In genomic region chr22:26066534-26066933, GRCh38 we compare ENCODE assay signal across 13 cellular contexts.
DNase-seq lines count a peak whose midpoint lies in the region; ATAC-seq and TF ChIP-seq lines count a peak whose summit lies in the region.
"Had no signal": no experiment of that assay in that cellular context is flagged by ENCODE, and none has a peak within 500 bp of the region (broad histone marks: within the 10 kb centered on the region; RNA-seq: fewer than 3 reads in every experiment).

No MANE protein-coding gene starts in this region.

- H3K4me1 ChIP-seq in spleen, result no peaks in the 10 kb centered on the region
- H3K4me1 ChIP-seq: gastroesophageal sphincter, sigmoid colon had no signal

- H3K9me3 ChIP-seq in spleen, result no peaks in the 10 kb centered on the region
- H3K9me3 ChIP-seq: gastroesophageal sphincter, sigmoid colon had no signal

- H3K36me3 ChIP-seq in spleen, result no peaks in the 10 kb centered on the region
- H3K36me3 ChIP-seq: gastroesophageal sphincter, sigmoid colon had no signal

- no peaks in the 10 kb centered on the region for H3K4me1 Mint-ChIP-seq in stimulated activated effector memory CD8-positive, alpha-beta T cell treated with anti-CD3 and anti-CD28 coated beads, Interleukin-12 subunit alpha, Interleukin-12 subunit beta, amount 100 ng/mL, for 72 hours

- H3K9me3 Mint-ChIP-seq in stimulated activated effector memory CD8-positive, alpha-beta T cell treated with anti-CD3 and anti-CD28 coated beads, Interleukin-12 subunit alpha, Interleukin-12 subunit beta, amount 100 ng/mL, for 72 hours, result no peaks in the 10 kb centered on the region
- H3K9me3 Mint-ChIP-seq: dendritic cell treated with granulocyte-macrophage colony-stimulating factor and Interleukin-4, amounts not matched to agents 40 ng/mL and 50 ng/mL, for 4 days; T-helper 1 cell treated with Interleukin-12 subunit alpha and Interleukin-12 subunit beta and Interleukin-4 antibody, amounts not matched to agents 30 μg/mL and 1 μg/mL, for 36 hours had no signal

- no peak overlapping the region for H3K27ac Mint-ChIP-seq in stimulated activated effector memory CD8-positive, alpha-beta T cell treated with anti-CD3 and anti-CD28 coated beads, Interleukin-12 subunit alpha, Interleukin-12 subunit beta, amount 100 ng/mL, for 72 hours
- H3K27ac Mint-ChIP-seq: activated CD8-positive, alpha-beta T cell treated with anti-CD3 and anti-CD28 coated beads, Interleukin-2, amount 10 ng/mL, durations not matched to agents 7 days and 5 days; dendritic cell treated with granulocyte-macrophage colony-stimulating factor and Interleukin-4, amounts not matched to agents 40 ng/mL and 50 ng/mL, for 4 days; T-helper 1 cell treated with Interleukin-12 subunit alpha and Interleukin-12 subunit beta and Interleukin-4 antibody, amounts not matched to agents 30 μg/mL and 1 μg/mL, for 36 hours had no signal

- no peak overlapping the region for H3K4me3 Mint-ChIP-seq in stimulated activated effector memory CD8-positive, alpha-beta T cell treated with anti-CD3 and anti-CD28 coated beads, Interleukin-12 subunit alpha, Interleukin-12 subunit beta, amount 100 ng/mL, for 72 hours
- H3K4me3 Mint-ChIP-seq: activated CD8-positive, alpha-beta T cell treated with anti-CD3 and anti-CD28 coated beads, Interleukin-2, amount 10 ng/mL, durations not matched to agents 7 days and 5 days; dendritic cell treated with granulocyte-macrophage colony-stimulating factor and Interleukin-4, amounts not matched to agents 40 ng/mL and 50 ng/mL, for 4 days; T-helper 1 cell treated with Interleukin-12 subunit alpha and Interleukin-12 subunit beta and Interleukin-4 antibody, amounts not matched to agents 30 μg/mL and 1 μg/mL, for 36 hours had no signal

- intact Hi-C loops in spleen (cut with DNase I; ENCODE audit: low total_unique reads), result no loop called here

- no peak for ATAC-seq in GM21786 (IDR thresholded peaks at IDR 0.05; ENCODE audit: unreplicated experiment)
- no peak for ATAC-seq in stimulated activated effector memory CD8-positive, alpha-beta T cell treated with anti-CD3 and anti-CD28 coated beads, Interleukin-12 subunit alpha, Interleukin-12 subunit beta, amount 100 ng/mL, for 72 hours
- ATAC-seq in activated CD4-positive, CD25-positive, alpha-beta regulatory T cell treated with anti-CD3 and anti-CD28 coated beads, Interleukin-2, amount 50 U/mL, for 24 hours, result no peak
- ATAC-seq: activated CD8-positive, alpha-beta T cell treated with anti-CD3 and anti-CD28 coated beads, Interleukin-2, amount 10 ng/mL, durations not matched to agents 7 days and 5 days; gastroesophageal sphincter had no signal

- H3K36me3 Mint-ChIP-seq in stimulated activated effector memory CD8-positive, alpha-beta T cell treated with anti-CD3 and anti-CD28 coated beads, Interleukin-12 subunit alpha, Interleukin-12 subunit beta, amount 100 ng/mL, for 72 hours, result no peaks in the 10 kb centered on the region

- DNase-seq in D341Med (ENCODE audit: low spot score) (peak; percentile 54), NCI-H1417 (lab: John Stamatoyannopoulos, UW) (peak; percentile 79 to 96 (median 84)), NCI-H69 (lab: John Stamatoyannopoulos, UW) (peak; percentile 98), iPS-NIHi7 (ENCODE audit: extremely low spot score) (peak; percentile 75), spleen (no peak)
- DNase-seq in stimulated activated effector memory CD8-positive, alpha-beta T cell treated with anti-CD3 and anti-CD28 coated beads, Interleukin-12 subunit alpha, Interleukin-12 subunit beta, amount 100 ng/mL, for 72 hours (ENCODE audit: low spot score in 2 of 2), result no peak
- DNase-seq: activated CD8-positive, alpha-beta T cell treated with anti-CD3 and anti-CD28 coated beads, Interleukin-2, amount 10 ng/mL, durations not matched to agents 7 days and 5 days; sigmoid colon had no signal

- H3K27me3 ChIP-seq in spleen (replicated peaks in 1 of 7), result peaks cover 0 to 89% (median 0%) of the 10 kb centered on the region in 7 donors

- no peak overlapping the region for H3K27ac ChIP-seq in spleen
- H3K27ac ChIP-seq: gastroesophageal sphincter, sigmoid colon had no signal

- no peak for TF ChIP-seq CTCF in spleen (IDR thresholded peaks at IDR 0.05 in 8 of 11, conservative IDR thresholded peaks at IDR 0.05 in 3 of 11)

- no peak overlapping the region for H3K4me3 ChIP-seq in spleen
- H3K4me3 ChIP-seq: gastroesophageal sphincter, sigmoid colon had no signal

- no peak for TF ChIP-seq POLR2A in spleen (IDR thresholded peaks at IDR 0.05)

- WGBS in spleen, 5 donors, result 10 to 13% (median 12%) methylated on average over 6 of the region's 6 CpGs

Comparison
In these comparisons a context has a peak if more than half of its experiments do, and no peak if none do; other contexts are left out.
1. DNase-seq: peak in D341Med (single experiment), NCI-H1417 (3 of 3), NCI-H69 (single experiment) and iPS-NIHi7 (single experiment); none in spleen (single experiment) and stimulated activated effector memory CD8-positive, alpha-beta T cell treated with anti-CD3 and anti-CD28 coated beads, Interleukin-12 subunit alpha, Interleukin-12 subunit beta, amount 100 ng/mL, for 72 hours (0 of 2).